In the genomic region with DNA sequence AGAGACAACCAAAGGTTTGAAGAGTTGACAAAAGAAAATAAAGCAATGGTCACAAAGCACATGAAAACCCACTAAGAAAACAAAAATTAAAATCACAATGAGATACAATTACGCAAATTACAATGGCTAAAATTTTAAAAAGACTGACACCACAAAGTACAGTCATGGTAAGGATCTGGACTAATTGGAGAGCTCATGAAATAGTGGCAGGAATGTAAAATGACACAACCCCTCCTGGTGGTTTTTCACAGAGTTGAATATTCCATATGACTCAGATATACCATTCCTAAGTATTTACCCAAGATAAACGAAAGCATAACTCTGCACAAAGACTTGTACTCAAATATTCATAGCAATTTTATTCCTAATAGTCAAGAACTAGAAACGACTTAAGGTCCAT, we compare ENCODE assay signal across 15 cellular contexts.
A peak's percentile ranks its signal among the peaks of the same experiment; 100 is the strongest.
DNase-seq lines count a peak whose midpoint lies in the region; TF ChIP-seq lines count a peak whose summit lies in the region.
"Had no signal": no experiment of that assay in that cellular context is flagged by ENCODE, and none has a peak within 500 bp of the region (broad histone marks: within the 10 kb centered on the region; RNA-seq: fewer than 3 reads in every experiment).

No MANE protein-coding gene starts in this region.

- peak; percentile 20 for TF ChIP-seq CTCF in AG09319 (IDR thresholded peaks at IDR 0.05; ENCODE audit: low read depth, low read length)
- TF ChIP-seq CTCF in mammary epithelial cell (conservative IDR thresholded peaks at IDR 0.05 in 1 of 2, IDR thresholded peaks at IDR 0.05 in 1 of 2; ENCODE audit: extremely low read depth in 1 of 2, insufficient read depth in 1 of 2, low read depth in 1 of 2, low read length in 2 of 2), result no peak

- no peak overlapping the region for H3K4me2 ChIP-seq in mammary epithelial cell (ENCODE audit: insufficient read depth, low read depth, low read length)

- H3K4me1 ChIP-seq in mammary epithelial cell (ENCODE audit: insufficient read depth, low read length), result no peaks in the 10 kb centered on the region

- in situ Hi-C loops in mammary epithelial cell (cut with MboI; ENCODE audit: low sequenced_read_pairs in 2 of 2), result no loop called here

- H3K9me3 ChIP-seq in mammary epithelial cell (replicated peaks; ENCODE audit: insufficient read depth, low read length), result peaks cover 22% of the 10 kb centered on the region

- DNase-seq in AG09319 (ENCODE audit: extremely low read depth, low read depth), result no peak
- peak; percentile 8 for DNase-seq in HuH-7 (ENCODE audit: low spot score)
- DNase-seq in mammary epithelial cell, result peak; percentile 0
- peak; percentile 52 for DNase-seq in kidney tubule cell (ENCODE audit: low spot score)
- DNase-seq in erythroblast (lab: John Stamatoyannopoulos, UW), result no peak
- no peak for DNase-seq in DMS114 treated with DMSO at 0.1 percent for 48 hours (lab: John Stamatoyannopoulos, UW; ENCODE audit: unreplicated experiment)
- DNase-seq in NCI-H128 (lab: John Stamatoyannopoulos, UW; ENCODE audit: unreplicated experiment), result no peak
- DNase-seq in COLO668 (lab: John Stamatoyannopoulos, UW; ENCODE audit: unreplicated experiment), result no peak
- DNase-seq: activated CD8-positive, alpha-beta memory T cell treated with anti-CD3 and anti-CD28 coated beads for 24 hours; activated gamma-delta T cell treated with Interleukin-2 at 50 U/mL for 16 hours; CD4-positive, alpha-beta memory T cell; HFFc6; NCI-H1105 treated with DMSO at 0.1 percent for 48 hours; NCI-H524; stimulated activated naive B cell treated with anti-CD40 and anti-IgM and Interleukin-4, amounts not matched to agents 10 μg/mL and 1 μg/mL and 100 μg/mL, for 72 hours had no signal

- no peaks in the 10 kb centered on the region for H4K20me1 ChIP-seq in mammary epithelial cell (ENCODE audit: insufficient read depth, low read length)

- intact Hi-C loops in mammary epithelial cell (cut with micrococcal nuclease), result no loop called here

- H3K27me3 ChIP-seq in mammary epithelial cell (ENCODE audit: insufficient read depth, low read length), result no peaks in the 10 kb centered on the region

- TF ChIP-seq POLR2A in erythroblast (IDR thresholded peaks at IDR 0.05; ENCODE audit: low read length), result no peak

- no TSS peak for BruUV-seq in mammary epithelial cell (replicated peaks; lab: Mats Ljungman, UMichigan)

- dilution Hi-C loops in mammary epithelial cell (cut with HindIII; ENCODE audit: low sequenced_read_pairs), result no loop called here

- H2AFZ ChIP-seq in mammary epithelial cell (ENCODE audit: low read depth, low read length), result no peak overlapping the region

- no peak overlapping the region for H3K9ac ChIP-seq in mammary epithelial cell (ENCODE audit: insufficient read depth, low read length)

- no peak overlapping the region for H3K27ac ChIP-seq in mammary epithelial cell (ENCODE audit: insufficient read depth, low read depth, low read length)

- no peaks in the 10 kb centered on the region for H3K36me3 ChIP-seq in mammary epithelial cell (ENCODE audit: insufficient read depth, low read length)

- CTCF ChIA-PET in mammary epithelial cell (lab: Charles Lee; ENCODE audit: low non-redundant PET), result no interaction called here

- H3K79me2 ChIP-seq in mammary epithelial cell (ENCODE audit: insufficient read depth, low read length), result no peaks in the 10 kb centered on the region

- WGBS in mammary epithelial cell (ENCODE audit: low coverage, missing lambda C conversion rate), result 51% methylated on average over 3 of the region's 3 CpGs

- H3K4me3 ChIP-seq in mammary epithelial cell (replicated peaks in 1 of 3; ENCODE audit: insufficient read depth in 1 of 3, low read depth in 2 of 3, low read length in 3 of 3), result no peak overlapping the region

Comparison
In these comparisons a context has a peak if more than half of its experiments do, and no peak if none do; other contexts are left out.
1. DNase-seq: peak in HuH-7 (single experiment), mammary epithelial cell (single experiment) and kidney tubule cell (single experiment); none in AG09319 (single experiment), erythroblast (0 of 2), DMS114 treated with DMSO at 0.1 percent for 48 hours (single experiment), NCI-H128 (single experiment) and COLO668 (single experiment).